Comparison of ENCODE assay signal across 1 cellular context in genomic region chr18:5238371-5238758, GRCh38.
TF ChIP-seq lines count a peak whose summit lies in the region.

No MANE protein-coding gene starts in this region.

TF ChIP-seq in K562, 482 proteins besides CTCF, POLR2A, EP300 and RAD21 (continued from another document):
- TF ChIP-seq GTF3C2 (IDR thresholded peaks at IDR 0.05; ENCODE audit: borderline replicate concordance, extremely low read depth, insufficient read length) (no peak), ZNF263 (CRISPR knock-in tag; IDR thresholded peaks at IDR 0.05; ENCODE audit: borderline replicate concordance) (0 out of 2 replicates have a peak, but pooled peaks have one; percentile 35), MXI1 (IDR thresholded peaks at IDR 0.05; ENCODE audit: low read depth, low read length) (no peak), NKRF (IDR thresholded peaks at IDR 0.05; ENCODE audit: borderline replicate concordance) (peak; percentile 5; the same call in 1 of the 2 replicates), MECOM (CRISPR knock-in tag; IDR thresholded peaks at IDR 0.05) (no peak), TBP (optimal IDR thresholded peaks at IDR 0.05; ENCODE audit: low read depth, low read length) (no peak), SRSF7 (optimal IDR thresholded peaks at IDR 0.05; ENCODE audit: low read depth, low read length) (no peak), RBM22 (IDR thresholded peaks at IDR 0.05; ENCODE audit: low read depth, low read length, poor library complexity, severe bottlenecking) (no peak), FOXP1 (CRISPR knock-in tag; IDR thresholded peaks at IDR 0.05) (0 out of 2 replicates have a peak, but pooled peaks have one; percentile 43), EWSR1 (IDR thresholded peaks at IDR 0.05; ENCODE audit: borderline replicate concordance, low read depth, partially characterized antibody) (no peak), ZNF76 (CRISPR knock-in tag; IDR thresholded peaks at IDR 0.05; ENCODE audit: borderline replicate concordance) (no peak), ZBTB34 (CRISPR knock-in tag; IDR thresholded peaks at IDR 0.05) (no peak)
